19 cellular contexts compared by ENCODE assay signal in the genomic region with DNA sequence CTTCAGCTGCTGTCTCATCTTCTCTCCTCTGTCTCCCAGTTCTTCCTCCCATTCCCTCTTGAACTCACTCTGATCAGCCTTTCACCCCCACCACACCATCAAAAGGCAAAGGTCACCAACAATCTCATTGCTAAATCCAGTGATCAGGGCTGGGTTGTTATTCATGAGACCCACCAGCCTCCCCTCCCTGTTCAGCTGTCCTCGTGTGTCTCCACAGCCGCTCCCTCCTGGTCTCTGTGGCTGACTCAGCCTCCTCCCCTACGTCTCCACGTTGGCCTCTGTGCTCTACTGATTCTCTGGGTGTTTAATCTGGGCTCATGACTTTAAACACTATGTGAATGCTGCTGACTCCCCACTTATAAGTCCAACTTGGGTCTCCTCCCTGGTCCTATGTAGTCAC.
"Had no signal": no experiment of that assay in that cellular context is flagged by ENCODE, and none has a peak within 500 bp of the region (broad histone marks: within the 10 kb centered on the region; RNA-seq: fewer than 3 reads in every experiment).

No MANE protein-coding gene starts in this region.

- H3K4me3 ChIP-seq: gastroesophageal sphincter, left ventricle myocardium inferior, neural progenitor cell, right lobe of liver, smooth muscle cell, uterus had no signal

- H3K27me3 Mint-ChIP-seq: stimulated activated naive B cell treated with anti-CD40 and anti-IgM and Interleukin-4, amounts not matched to agents 10 μg/mL and 1 μg/mL and 100 μg/mL, for 72 hours had no signal

- H3K4me1 ChIP-seq: gastroesophageal sphincter, left ventricle myocardium inferior, neural progenitor cell, right lobe of liver, uterus had no signal

- H3K27ac ChIP-seq: gastroesophageal sphincter, left ventricle myocardium inferior, neural progenitor cell, right lobe of liver, uterus had no signal

- H3K9me3 Mint-ChIP-seq: activated naive CD4-positive, alpha-beta T cell treated with anti-CD3 and anti-CD28 coated beads for 36 hours; brain; neural progenitor cell; stimulated activated naive B cell treated with anti-CD40 and anti-IgM and Interleukin-4, amounts not matched to agents 10 μg/mL and 1 μg/mL and 100 μg/mL, for 72 hours had no signal

- H3K4me1 Mint-ChIP-seq: brain; neural progenitor cell; stimulated activated naive B cell treated with anti-CD40 and anti-IgM and Interleukin-4, amounts not matched to agents 10 μg/mL and 1 μg/mL and 100 μg/mL, for 72 hours had no signal

- H3K27me3 ChIP-seq: gastroesophageal sphincter, neural progenitor cell, right lobe of liver, uterus had no signal

- H3K4me3 Mint-ChIP-seq: activated naive CD4-positive, alpha-beta T cell treated with anti-CD3 and anti-CD28 coated beads for 36 hours; brain; neural progenitor cell; stimulated activated naive B cell treated with anti-CD40 and anti-IgM and Interleukin-4, amounts not matched to agents 10 μg/mL and 1 μg/mL and 100 μg/mL, for 72 hours had no signal

- ATAC-seq: gastroesophageal sphincter; stimulated activated naive B cell treated with anti-CD40 and anti-IgM and Interleukin-4, amounts not matched to agents 10 μg/mL and 1 μg/mL and 100 μg/mL, for 72 hours had no signal

- DNase-seq: activated CD4-positive, alpha-beta T cell treated with anti-CD3 and anti-CD28 coated beads for 1 hour; activated effector memory CD4-positive, alpha-beta T cell treated with Interleukin-2 at 50 U/mL for 16 hours; activated naive CD4-positive, alpha-beta T cell treated with anti-CD3 and anti-CD28 coated beads for 36 hours; activated T-cell treated with anti-CD3 and anti-CD28 coated beads, Interleukin-2, amount 50 U/mL, for 1 hour; aorta; central memory CD4-positive, alpha-beta T cell; head of caudate nucleus; hypothalamus; left ventricle myocardium inferior; posterior cingulate gyrus; right lobe of liver; stimulated activated CD4-positive, alpha-beta T cell treated with anti-CD3 and anti-CD28 coated beads, Interleukin-15, amount 100 ng/mL, for 24 hours; stimulated activated naive B cell treated with anti-CD40 and anti-IgM and Interleukin-4, amounts not matched to agents 10 μg/mL and 1 μg/mL and 100 μg/mL, for 72 hours; trophoblast cell; uterus had no signal

- H3K36me3 ChIP-seq: neural progenitor cell, uterus had no signal

- H3K27ac Mint-ChIP-seq: activated naive CD4-positive, alpha-beta T cell treated with anti-CD3 and anti-CD28 coated beads for 36 hours; brain; neural progenitor cell; stimulated activated naive B cell treated with anti-CD40 and anti-IgM and Interleukin-4, amounts not matched to agents 10 μg/mL and 1 μg/mL and 100 μg/mL, for 72 hours had no signal

- H3K9me3 ChIP-seq: gastroesophageal sphincter, left ventricle myocardium inferior, right lobe of liver, uterus had no signal
